9 cellular contexts compared by ENCODE assay signal in the genomic region with DNA sequence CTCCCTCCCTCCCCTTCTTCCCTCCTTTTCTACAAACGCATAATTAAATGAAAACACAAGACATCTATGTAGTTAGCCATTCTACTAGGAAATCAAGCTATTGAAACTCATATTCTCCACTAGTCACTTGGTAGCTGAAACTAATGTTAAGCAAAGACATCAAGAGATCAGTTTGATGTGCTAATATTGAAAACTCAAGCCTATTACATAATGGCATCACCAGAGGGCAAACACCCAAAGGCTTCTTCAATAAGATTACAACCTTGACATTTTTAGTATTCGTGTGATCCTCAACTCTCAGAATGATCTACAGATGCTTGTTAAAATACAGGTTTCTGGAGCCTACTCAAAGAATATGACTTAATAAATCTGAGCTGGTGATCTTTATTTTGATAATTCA. TPM values are rescaled to one million over a fixed set of nuclear protein-coding genes. Genes with fewer than 3 reads are reported as not detected.
"Had no signal": no experiment of that assay in that cellular context is flagged by ENCODE, and none has a peak within 500 bp of the region (broad histone marks: within the 10 kb centered on the region; RNA-seq: fewer than 3 reads in every experiment).

No MANE protein-coding gene starts in this region.

- FAIRE-seq: H1, H54, HTR-8/SVneo, K562 had no signal

- DNase-seq: H9, HCEC 1CT, IMR-90, KG1 had no signal

- H3K4me2 ChIP-seq: GM23338 had no signal

- H2AFZ ChIP-seq: GM23338 had no signal

- H3K4me3 ChIP-seq: GM23338, K562 had no signal

- ATAC-seq: GM23338, K562 had no signal

RNA-seq across cellular contexts. Expression of gene GUCY1A1, which starts 6.2 kb away (rescaled TPM):
- total RNA-seq: GM23338, H1, H9, K562 had no signal
- polyA plus RNA-seq: GM23338, H1, K562 had no signal
